In the genomic region with DNA sequence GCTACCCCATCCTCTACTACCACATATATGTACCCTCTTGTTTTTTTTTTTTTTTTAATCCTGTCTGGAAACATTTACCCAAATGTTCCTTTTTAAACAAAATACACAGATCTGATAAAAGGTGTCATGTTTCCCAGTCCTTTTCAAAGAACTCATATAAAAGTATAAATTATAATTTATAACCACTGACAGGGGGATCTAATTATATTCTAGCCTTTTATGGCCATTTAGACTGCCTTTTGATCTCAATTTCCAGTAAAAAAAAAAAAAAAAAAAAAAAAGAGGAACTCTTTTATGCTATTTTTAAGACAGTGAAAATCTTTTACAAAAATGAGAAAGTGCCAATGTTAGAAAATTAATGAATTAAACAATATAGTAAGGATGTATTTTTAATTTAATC, we compare ENCODE assay signal across 17 cellular contexts.
"Had no signal": no experiment of that assay in that cellular context is flagged by ENCODE, and none has a peak within 500 bp of the region (broad histone marks: within the 10 kb centered on the region; RNA-seq: fewer than 3 reads in every experiment).

No MANE protein-coding gene starts in this region.

- H3K27ac ChIP-seq: dorsolateral prefrontal cortex, lower lobe of right lung, psoas muscle, sigmoid colon, stomach, thyroid gland, vagina had no signal

- H3K27me3 ChIP-seq: dorsolateral prefrontal cortex, sigmoid colon, stomach, thyroid gland, vagina had no signal

- H3K36me3 ChIP-seq: lower lobe of right lung, sigmoid colon, stomach, thyroid gland, vagina had no signal

- H3K9me3 ChIP-seq: lower lobe of right lung, psoas muscle, sigmoid colon, stomach, thyroid gland, vagina had no signal

- H3K4me1 ChIP-seq: lower lobe of right lung, psoas muscle, sigmoid colon, thyroid gland, vagina had no signal

- DNase-seq: dorsolateral prefrontal cortex; effector CD4-positive, alpha-beta T cell; left ventricle myocardium superior; lower lobe of right lung; naive thymus-derived CD8-positive, alpha-beta T cell; nephron progenitor cell; nucleus accumbens; psoas muscle; right cardiac atrium; sigmoid colon; stimulated activated CD4-positive, alpha-beta T cell treated with anti-CD3 and anti-CD28 coated beads, Interleukin-2, amount 100 ng/mL, for 24 hours; stimulated activated CD4-positive, alpha-beta T cell treated with anti-CD3 and anti-CD28 coated beads, Interleukin-4, amount 100 ng/mL, for 24 hours; stimulated activated naive CD4-positive, alpha-beta T cell treated with Interleukin-2 at 50 U/mL for 16 hours; stomach; thyroid gland; trophoblast cell had no signal

- H3K4me3 ChIP-seq: dorsolateral prefrontal cortex, lower lobe of right lung, psoas muscle, sigmoid colon, stomach, thyroid gland, vagina had no signal
